In the genomic region with DNA sequence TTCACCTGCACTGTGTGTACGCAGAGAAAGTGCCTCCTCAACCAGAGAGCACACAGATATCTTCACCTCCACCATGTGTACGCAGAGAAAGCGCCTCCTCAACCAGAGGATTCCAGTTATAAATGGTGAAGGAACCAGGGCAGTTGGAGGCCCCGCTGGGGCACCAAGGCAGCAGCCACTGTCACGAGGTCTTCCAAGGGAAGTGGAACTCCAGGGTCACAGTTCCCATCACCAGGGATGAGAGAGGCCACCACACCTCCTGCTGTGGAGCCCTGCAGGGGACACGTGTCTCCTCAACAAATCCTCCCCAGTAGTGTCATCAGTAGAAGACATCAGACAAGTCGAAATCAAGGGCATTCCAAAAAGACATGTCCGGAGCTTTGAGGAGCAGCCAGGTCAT, we compare ENCODE assay signal across 1 cellular context.
TF ChIP-seq lines count a peak whose summit lies in the region.

No MANE protein-coding gene starts in this region.

TF ChIP-seq in IMR-90, 13 proteins besides CTCF, POLR2A, EP300 and RAD21 (continued from another document):
- TF ChIP-seq, protein P1, sequence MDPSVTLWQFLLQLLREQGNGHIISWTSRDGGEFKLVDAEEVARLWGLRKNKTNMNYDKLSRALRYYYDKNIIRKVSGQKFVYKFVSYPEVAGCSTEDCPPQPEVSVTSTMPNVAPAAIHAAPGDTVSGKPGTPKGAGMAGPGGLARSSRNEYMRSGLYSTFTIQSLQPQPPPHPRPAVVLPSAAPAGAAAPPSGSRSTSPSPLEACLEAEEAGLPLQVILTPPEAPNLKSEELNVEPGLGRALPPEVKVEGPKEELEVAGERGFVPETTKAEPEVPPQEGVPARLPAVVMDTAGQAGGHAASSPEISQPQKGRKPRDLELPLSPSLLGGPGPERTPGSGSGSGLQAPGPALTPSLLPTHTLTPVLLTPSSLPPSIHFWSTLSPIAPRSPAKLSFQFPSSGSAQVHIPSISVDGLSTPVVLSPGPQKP (IDR thresholded peaks at IDR 0.05; ENCODE audit: borderline replicate concordance, low read depth, low read length), result no peak
- TF ChIP-seq NFE2L2 (IDR thresholded peaks at IDR 0.05; ENCODE audit: low read depth, low read length) (no peak), CHD1 (IDR thresholded peaks at IDR 0.05; ENCODE audit: low read depth, low read length) (no peak), FOS (IDR thresholded peaks at IDR 0.05; ENCODE audit: low read depth, low read length) (no peak), MXI1 (IDR thresholded peaks at IDR 0.05; ENCODE audit: borderline replicate concordance, low read depth, low read length) (no peak), MAZ (IDR thresholded peaks at IDR 0.05; ENCODE audit: borderline replicate concordance, low read depth, low read length) (no peak), CEBPB (IDR thresholded peaks at IDR 0.05; ENCODE audit: low read depth, low read length) (no peak), BHLHE40 (IDR thresholded peaks at IDR 0.05; ENCODE audit: low read depth, low read length) (no peak)
TF ChIP-seq in IMR-90: peak in this region for 0.
